Comparison of ENCODE assay signal across 8 cellular contexts in genomic region chr11:91248199-91248807, GRCh38.
DNase-seq lines count a peak whose midpoint lies in the region; ATAC-seq and TF ChIP-seq lines count a peak whose summit lies in the region.

No MANE protein-coding gene starts in this region.

- DNase-seq in DMS 273 (lab: John Stamatoyannopoulos, UW; ENCODE audit: unreplicated experiment) = peak; percentile 63
- DNase-seq in DMS 273 treated with DMSO at 0.1 percent for 48 hours (lab: John Stamatoyannopoulos, UW) = no peak
- DNase-seq in HCEC 1CT = peak; percentile 17
- DNase-seq in NCI-H526 (lab: John Stamatoyannopoulos, UW) = peak; percentile 34 to 75
- peak; percentile 77 for DNase-seq in choroid plexus epithelial cell (ENCODE audit: low read depth)
- DNase-seq in neural crest cell (ENCODE audit: low read depth, low spot score) = peak; percentile 43
- DNase-seq in DMS79 (lab: John Stamatoyannopoulos, UW) = no peak

- H3K9me3 Mint-ChIP-seq in neural crest cell = peaks cover 8% of the 10 kb centered on the region

- peak; percentile 66 for TF ChIP-seq CTCF in choroid plexus epithelial cell (conservative IDR thresholded peaks at IDR 0.05; ENCODE audit: low read depth, low read length)
- TF ChIP-seq CTCF in neural crest cell (conservative IDR thresholded peaks at IDR 0.05) = peak; percentile 86

- H3K4me3 ChIP-seq in choroid plexus epithelial cell (ENCODE audit: low read depth, low read length) = no peak overlapping the region

- no peak overlapping the region for H3K4me3 Mint-ChIP-seq in neural crest cell

- no peak for ATAC-seq in HG03521 (IDR thresholded peaks at IDR 0.05; ENCODE audit: unreplicated experiment)

- H3K27me3 Mint-ChIP-seq in neural crest cell (ENCODE audit: low read depth) = peaks cover 13% of the 10 kb centered on the region

- H3K27ac Mint-ChIP-seq in neural crest cell (ENCODE audit: unreplicated experiment) = no peak overlapping the region

- no peaks in the 10 kb centered on the region for H3K36me3 Mint-ChIP-seq in neural crest cell (ENCODE audit: low read depth)

- H3K4me1 Mint-ChIP-seq in neural crest cell = no peaks in the 10 kb centered on the region

Comparison
In these comparisons a context has a peak if more than half of its experiments do, and no peak if none do; other contexts are left out.
1. DNase-seq: peak in DMS 273 (single experiment), HCEC 1CT (single experiment), NCI-H526 (2 of 2), choroid plexus epithelial cell (single experiment) and neural crest cell (single experiment); none in DMS 273 treated with DMSO at 0.1 percent for 48 hours (single experiment) and DMS79 (single experiment).